In the genomic region with DNA sequence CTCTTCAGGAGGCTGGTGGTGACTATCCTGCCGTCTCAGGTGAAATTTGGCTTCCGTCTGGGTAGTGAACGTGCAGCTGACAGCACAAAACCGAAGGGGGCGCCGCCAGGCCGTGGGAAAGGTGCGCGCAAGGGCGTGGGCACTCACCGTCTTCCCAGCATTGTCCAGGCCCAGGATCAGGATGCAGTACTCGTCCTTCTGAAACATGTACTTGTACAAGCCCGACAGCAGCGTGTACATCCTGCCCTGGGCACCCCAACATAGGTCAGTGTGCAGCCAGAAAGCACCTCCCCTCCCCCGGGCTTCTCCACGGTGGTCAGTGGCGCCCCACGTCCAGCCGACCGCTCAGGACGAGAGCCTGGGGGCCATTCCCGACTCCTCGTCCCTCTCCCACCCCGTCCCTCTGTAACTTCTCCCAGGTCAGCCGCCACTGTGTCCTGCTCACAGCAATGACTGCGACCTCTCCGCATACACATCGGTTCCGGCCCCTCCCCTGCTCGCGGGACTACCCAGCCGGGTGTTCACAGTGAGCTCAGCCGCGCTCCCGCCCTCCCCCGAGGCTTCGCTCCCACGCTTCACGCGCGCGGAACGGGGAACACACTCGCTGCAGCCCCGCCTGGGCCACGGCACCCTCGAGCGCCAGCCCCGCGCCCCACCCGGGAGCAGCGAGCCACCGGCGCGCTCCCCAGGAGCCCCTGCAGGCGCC, we compare ENCODE assay signal across 8 cellular contexts. TPM values are rescaled to one million over a fixed set of nuclear protein-coding genes. Genes with fewer than 3 reads are reported as not detected.
A peak's percentile ranks its signal among the peaks of the same experiment; 100 is the strongest.
DNase-seq lines count a peak whose midpoint lies in the region; ATAC-seq and TF ChIP-seq lines count a peak whose summit lies in the region.

No MANE protein-coding gene starts in this region.

- peaks cover 49% of the 10 kb centered on the region for H3K36me3 ChIP-seq in adipocyte (ENCODE audit: control insufficient read depth, insufficient read depth, low read length, severe bottlenecking)
- peaks cover 35% of the 10 kb centered on the region for H3K36me3 ChIP-seq in right atrium auricular region

- H3K4me1 ChIP-seq in adipocyte (ENCODE audit: control insufficient read depth, insufficient read depth, low read length), result peaks cover 21% of the 10 kb centered on the region
- peaks cover 0 to 29% of the 10 kb centered on the region in 2 donors for H3K4me1 ChIP-seq in right atrium auricular region

- H3K9me3 ChIP-seq in adipocyte (ENCODE audit: control insufficient read depth, low read length) (no peaks in the 10 kb centered on the region), right atrium auricular region (no peaks in the 10 kb centered on the region)

- peak; percentile 26 for ATAC-seq in GM18909 (IDR thresholded peaks at IDR 0.05; ENCODE audit: poor library complexity, unreplicated experiment)
- peak; percentile 24 for ATAC-seq in HG03342 (IDR thresholded peaks at IDR 0.05; ENCODE audit: unreplicated experiment)

- H3K4me3 ChIP-seq in adipocyte (ENCODE audit: low read length) (peak overlapping the region; percentile 91), right atrium auricular region (peak overlapping the region; percentile 81 to 96), skeletal muscle cell (ENCODE audit: low read depth, low read length) (peak overlapping the region; percentile 85)

- DNase-seq in AG08396 (ENCODE audit: low spot score), result peak; percentile 77
- DNase-seq in RPMI8226, result peak; percentile 83
- peak; percentile 74 for DNase-seq in adipocyte (ENCODE audit: low read depth)
- DNase-seq in right atrium auricular region (ENCODE audit: low spot score), result no peak
- no peak for DNase-seq in skeletal muscle cell (ENCODE audit: low read depth)
- DNase-seq in hippocampal formation (lab: John Stamatoyannopoulos, UW), result no peak

- TF ChIP-seq CTCF in right atrium auricular region (IDR thresholded peaks at IDR 0.05), result no peak

- H3K9ac ChIP-seq in adipocyte (ENCODE audit: low read length), result peak overlapping the region; percentile 95

- peak overlapping the region; percentile 88 to 92 for H3K27ac ChIP-seq in right atrium auricular region

- H3K27me3 ChIP-seq in adipocyte (replicated peaks; ENCODE audit: control insufficient read depth, insufficient read depth, low read length) (no peaks in the 10 kb centered on the region), right atrium auricular region (no peaks in the 10 kb centered on the region)

RNA-seq across cellular contexts. Expression of a gene that starts 0.8 kb away (rescaled TPM):
- 10 to 100 TPM; 33.5 to 39.4 TPM for total RNA-seq in right atrium auricular region

RNA-seq across cellular contexts. Expression of a gene that starts 0.8 kb away (rescaled TPM):
- total RNA-seq in right atrium auricular region, result 10 to 100 TPM; 11.9 to 15.1 TPM

RNA-seq across cellular contexts. Expression of a gene that starts 10.6 kb away (rescaled TPM):
- total RNA-seq in right atrium auricular region, result 1 to 10 TPM; 1.2 to 3.8 TPM

RNA-seq across cellular contexts. Expression of a gene that starts 29.5 kb away (rescaled TPM):
- 1 to 10 TPM; 2.4 to 2.5 TPM for total RNA-seq in right atrium auricular region

RNA-seq across cellular contexts. Expression of a gene that starts 32.6 kb away (rescaled TPM):
- total RNA-seq in right atrium auricular region, result 10 to 100 TPM; 30.1 to 30.7 TPM

Comparison
In these comparisons a context has a peak if more than half of its experiments do, and no peak if none do; other contexts are left out.
1. DNase-seq: peak in AG08396 (single experiment), RPMI8226 (single experiment) and adipocyte (single experiment); none in right atrium auricular region (single experiment), skeletal muscle cell (single experiment) and hippocampal formation (0 of 2).
2. Peak in every context shown above with its lines, with median percentiles within 50 percentile points of each other: H3K4me3 ChIP-seq.